ENCODE assay signal across 3 cellular contexts in the genomic region with DNA sequence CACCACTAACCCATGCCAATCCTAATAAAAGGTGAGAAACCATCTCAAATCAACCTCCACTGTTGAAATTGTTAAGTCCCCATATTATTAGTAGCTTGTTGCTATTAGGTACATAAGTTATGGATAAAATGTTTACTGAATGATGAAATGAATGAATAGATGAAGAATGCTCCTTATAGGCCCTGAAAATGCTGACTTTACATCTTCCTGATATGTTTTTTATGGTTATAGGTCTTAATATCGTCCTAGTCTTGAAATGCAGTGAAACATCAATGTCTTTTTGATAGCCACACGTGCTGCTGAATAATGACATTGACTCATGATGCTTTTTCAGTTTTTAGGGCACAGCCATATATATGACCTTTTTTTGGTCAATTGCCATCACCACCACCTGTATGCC.
TF ChIP-seq lines count a peak whose summit lies in the region.

No MANE protein-coding gene starts in this region.

TF ChIP-seq in A549, 52 proteins besides CTCF, POLR2A, EP300 and RAD21:
- TF ChIP-seq MAFK (IDR thresholded peaks at IDR 0.05; ENCODE audit: partially characterized antibody) (peak; percentile 94), FOSL2 (IDR thresholded peaks at IDR 0.05) (no peak), FOSL2 (CRISPR knock-in tag; IDR thresholded peaks at IDR 0.05) (no peak), REST (IDR thresholded peaks at IDR 0.05) (no peak), HOXB13 (CRISPR knock-in tag; IDR thresholded peaks at IDR 0.05; ENCODE audit: low read depth) (no peak), EHF (CRISPR knock-in tag; IDR thresholded peaks at IDR 0.05) (no peak), MAX (IDR thresholded peaks at IDR 0.05) (no peak)

TF ChIP-seq in IMR-90, 13 proteins besides CTCF, POLR2A, EP300 and RAD21:
- TF ChIP-seq MAFK (IDR thresholded peaks at IDR 0.05; ENCODE audit: low read depth, low read length) (peak; percentile 97), RCOR1 (IDR thresholded peaks at IDR 0.05; ENCODE audit: insufficient replicate concordance, low read length) (no peak), SMC3 (IDR thresholded peaks at IDR 0.05; ENCODE audit: low read depth, low read length) (no peak), CHD1 (IDR thresholded peaks at IDR 0.05; ENCODE audit: low read depth, low read length) (no peak)

TF ChIP-seq in H1, 55 proteins besides CTCF, POLR2A, EP300 and RAD21:
- peak; percentile 41; the same call in 1 of the 2 replicates for TF ChIP-seq MAFK (IDR thresholded peaks at IDR 0.05; ENCODE audit: low read depth, low read length)
- no peak for TF ChIP-seq RFX5 (IDR thresholded peaks at IDR 0.05; ENCODE audit: borderline replicate concordance, low read depth, low read length)
